In the genomic region with DNA sequence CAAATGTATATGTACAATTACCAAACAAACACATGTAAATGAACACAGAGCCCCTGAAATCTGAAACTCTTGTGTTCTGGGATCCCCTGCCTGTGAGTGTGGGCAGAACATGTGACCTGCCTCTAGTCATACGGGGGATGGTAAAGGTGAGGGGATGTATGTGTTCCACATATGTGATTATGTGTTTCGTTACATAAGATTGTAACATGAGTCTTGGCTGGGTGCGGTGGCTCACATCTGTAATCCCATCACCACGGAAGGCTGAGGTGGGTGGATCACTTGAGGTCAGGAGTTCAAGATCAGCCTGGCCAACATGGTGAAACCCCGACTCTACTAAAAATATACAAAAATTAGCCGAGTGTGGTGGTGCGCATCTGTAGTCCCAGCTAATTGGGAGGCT, we compare ENCODE assay signal across 30 cellular contexts. TPM values are rescaled to one million over a fixed set of nuclear protein-coding genes. Genes with fewer than 3 reads are reported as not detected.
DNase-seq lines count a peak whose midpoint lies in the region; ATAC-seq, FAIRE-seq and TF ChIP-seq lines count a peak whose summit lies in the region.
"Had no signal": no experiment of that assay in that cellular context is flagged by ENCODE, and none has a peak within 500 bp of the region (broad histone marks: within the 10 kb centered on the region; RNA-seq: fewer than 3 reads in every experiment).

No MANE protein-coding gene starts in this region.

- H3K4me1 Mint-ChIP-seq in osteocyte (ENCODE audit: unreplicated experiment), result no peaks in the 10 kb centered on the region
- H3K4me1 Mint-ChIP-seq: B cell; CD8-positive, alpha-beta memory T cell had no signal

- peaks cover 5% of the 10 kb centered on the region for H3K36me3 Mint-ChIP-seq in osteocyte (ENCODE audit: unreplicated experiment)

- FAIRE-seq in pancreas (lab: Jason Lieb, UNC), result no peak
- FAIRE-seq: A549, GM12892, GM18507, GM19239 had no signal

- H3K27me3 Mint-ChIP-seq in osteocyte (ENCODE audit: unreplicated experiment), result no peaks in the 10 kb centered on the region
- H3K27me3 Mint-ChIP-seq: B cell; CD4-positive, alpha-beta memory T cell; CD4-positive, CD25-positive, alpha-beta regulatory T cell; CD8-positive, alpha-beta memory T cell had no signal

- no peaks in the 10 kb centered on the region for H3K9me3 Mint-ChIP-seq in osteocyte (ENCODE audit: unreplicated experiment)
- H3K9me3 Mint-ChIP-seq: CD4-positive, alpha-beta memory T cell; CD8-positive, alpha-beta memory T cell had no signal

- intact Hi-C loops in left ventricle myocardium inferior (cut with micrococcal nuclease), result no loop called here
- intact Hi-C loops in right cardiac atrium (cut with DNase I), result no loop called here
- intact Hi-C loops in vagina (cut with DNase I), result no loop called here
- intact Hi-C loops in pancreas (cut with DNase I), result no loop called here

- no peak for TF ChIP-seq POLR2A in vagina (IDR thresholded peaks at IDR 0.05)

- DNase-seq in left ventricle myocardium inferior (no peak), right cardiac atrium (no peak), osteocyte (ENCODE audit: extremely low spot score, unreplicated experiment) (peak; percentile 44), vagina (ENCODE audit: extremely low spot score in 2 of 2) (peak; percentile 16 to 67), pancreas (no peak)
- DNase-seq: AML-193; C1 segment of cervical spinal cord; CD4-positive, alpha-beta memory T cell; CD4-positive, CD25-positive, alpha-beta regulatory T cell; CD8-positive, alpha-beta memory T cell; COR-L47; DMS 273 treated with DMSO at 0.1 percent for 48 hours; DMS153; DMS53; DMS79; DND-41; EL; GDM1 had no signal

- peaks cover 32% of the 10 kb centered on the region for H3K4me1 ChIP-seq in left ventricle myocardium inferior
- H3K4me1 ChIP-seq in right cardiac atrium (ENCODE audit: control insufficient read depth, insufficient read depth, low read length), result peaks cover 7% of the 10 kb centered on the region
- H3K4me1 ChIP-seq in vagina, result peaks cover 1% of the 10 kb centered on the region
- H3K4me1 ChIP-seq in pancreas, result no peaks in the 10 kb centered on the region
- H3K4me1 ChIP-seq: A549 had no signal

- H3K27me3 ChIP-seq in left ventricle myocardium inferior (ENCODE audit: low read depth) (no peaks in the 10 kb centered on the region), right cardiac atrium (ENCODE audit: control insufficient read depth, insufficient read depth) (no peaks in the 10 kb centered on the region), vagina (no peaks in the 10 kb centered on the region), pancreas (no peaks in the 10 kb centered on the region)
- H3K27me3 ChIP-seq: BLaER1 had no signal

- H3K9me3 ChIP-seq in left ventricle myocardium inferior (replicated peaks) (no peaks in the 10 kb centered on the region), right cardiac atrium (ENCODE audit: control insufficient read depth, low read length) (no peaks in the 10 kb centered on the region), vagina (no peaks in the 10 kb centered on the region), pancreas (no peaks in the 10 kb centered on the region)
- H3K9me3 ChIP-seq: A549, BLaER1 had no signal

- no peak overlapping the region for H3K4me3 Mint-ChIP-seq in osteocyte (ENCODE audit: unreplicated experiment)
- H3K4me3 Mint-ChIP-seq: B cell; CD14-positive monocyte; CD4-positive, alpha-beta memory T cell; CD4-positive, CD25-positive, alpha-beta regulatory T cell; CD8-positive, alpha-beta memory T cell had no signal

- peak overlapping the region; percentile 9 for H3K27ac ChIP-seq in left ventricle myocardium inferior (replicated peaks)
- no peak overlapping the region for H3K27ac ChIP-seq in right cardiac atrium (ENCODE audit: low read length)
- no peak overlapping the region for H3K27ac ChIP-seq in vagina
- no peak overlapping the region for H3K27ac ChIP-seq in pancreas
- H3K27ac ChIP-seq: 22Rv1, A549, BLaER1 had no signal

- no peaks in the 10 kb centered on the region for H3K36me3 ChIP-seq in left ventricle myocardium inferior
- H3K36me3 ChIP-seq in vagina, result no peaks in the 10 kb centered on the region
- H3K36me3 ChIP-seq in pancreas, result no peaks in the 10 kb centered on the region
- H3K36me3 ChIP-seq: BLaER1 had no signal

- WGBS in right cardiac atrium, result 98% methylated on average over 7 of the region's 7 CpGs
- WGBS in pancreas, 2 donors, result 90 to 94% methylated on average over 7 of the region's 7 CpGs

- ATAC-seq in right cardiac atrium (no peak), GM18511 (IDR thresholded peaks at IDR 0.05; ENCODE audit: unreplicated experiment) (no peak), pancreas (no peak)
- ATAC-seq: A549, GM12878 had no signal

- TF ChIP-seq CTCF in left ventricle myocardium inferior (IDR thresholded peaks at IDR 0.05; ENCODE audit: borderline replicate concordance) (no peak), osteocyte (IDR thresholded peaks at IDR 0.05) (no peak), vagina (IDR thresholded peaks at IDR 0.05) (no peak), pancreas (IDR thresholded peaks at IDR 0.05) (no peak)

- H3K4me3 ChIP-seq in left ventricle myocardium inferior (no peak overlapping the region), right cardiac atrium (ENCODE audit: low read length) (no peak overlapping the region), vagina (no peak overlapping the region), pancreas (no peak overlapping the region)
- H3K4me3 ChIP-seq: A549, BLaER1, GM12878 had no signal

- no peak overlapping the region for H3K27ac Mint-ChIP-seq in osteocyte (ENCODE audit: unreplicated experiment)
- H3K27ac Mint-ChIP-seq: B cell; CD14-positive monocyte; CD4-positive, CD25-positive, alpha-beta regulatory T cell had no signal

RNA-seq across cellular contexts. Expression of gene SLC2A9, which starts 37.1 kb away (rescaled TPM):
- total RNA-seq in left ventricle myocardium inferior, result 8.2 TPM
- total RNA-seq in right cardiac atrium, result 10 to 100 TPM; 11.3 to 18.7 (median 13.7) TPM
- 5.1 TPM for polyA plus RNA-seq in right cardiac atrium
- 0.31 and 0.43 TPM in 2 replicates for total RNA-seq in osteocyte
- total RNA-seq in vagina, result 7.9 TPM
- total RNA-seq in pancreas, result 1 to 10 TPM; 1.2 to 5.7 (median 2.6) TPM
- 1 to 10 TPM; 1.9 to 2.2 TPM for polyA plus RNA-seq in pancreas
- total RNA-seq: A172, G401 had no signal

RNA-seq across cellular contexts. Expression of gene WDR1, which starts 58.2 kb away (rescaled TPM):
- total RNA-seq in left ventricle myocardium inferior (157 TPM), right cardiac atrium (100 to 1,000 TPM; 181 to 280 (median 218) TPM), osteocyte (533 and 537 TPM in 2 replicates), vagina (159 TPM), pancreas (100 to 1,000 TPM in 1 of 6 donors, 10 to 100 TPM in 5; 56.8 to 102 (median 62.9) TPM)
- polyA plus RNA-seq in right cardiac atrium (116 TPM), pancreas (10 to 100 TPM; 30.0 to 43.3 TPM)

Comparison
In these comparisons a context has a peak if more than half of its experiments do, and no peak if none do; other contexts are left out.
1. DNase-seq: peak in osteocyte (single experiment) and vagina (2 of 2); none in left ventricle myocardium inferior (single experiment), right cardiac atrium (0 of 3) and pancreas (0 of 6).